In genomic region chr20:31628057-31628456, GRCh38 we compare ENCODE assay signal across 2 cellular contexts. TPM values are rescaled to one million over a fixed set of nuclear protein-coding genes. Genes with fewer than 3 reads are reported as not detected.
"Had no signal": no experiment of that assay in that cellular context is flagged by ENCODE, and none has a peak within 500 bp of the region (broad histone marks: within the 10 kb centered on the region; RNA-seq: fewer than 3 reads in every experiment).

No MANE protein-coding gene starts in this region.

RNA-seq across cellular contexts. Expression of gene COX4I2, which starts 9.7 kb away (rescaled TPM):
- total RNA-seq: G401, GM12878 had no signal
- polyA plus RNA-seq: GM12878 had no signal
